ENCODE assay signal across 9 cellular contexts in the genomic region with DNA sequence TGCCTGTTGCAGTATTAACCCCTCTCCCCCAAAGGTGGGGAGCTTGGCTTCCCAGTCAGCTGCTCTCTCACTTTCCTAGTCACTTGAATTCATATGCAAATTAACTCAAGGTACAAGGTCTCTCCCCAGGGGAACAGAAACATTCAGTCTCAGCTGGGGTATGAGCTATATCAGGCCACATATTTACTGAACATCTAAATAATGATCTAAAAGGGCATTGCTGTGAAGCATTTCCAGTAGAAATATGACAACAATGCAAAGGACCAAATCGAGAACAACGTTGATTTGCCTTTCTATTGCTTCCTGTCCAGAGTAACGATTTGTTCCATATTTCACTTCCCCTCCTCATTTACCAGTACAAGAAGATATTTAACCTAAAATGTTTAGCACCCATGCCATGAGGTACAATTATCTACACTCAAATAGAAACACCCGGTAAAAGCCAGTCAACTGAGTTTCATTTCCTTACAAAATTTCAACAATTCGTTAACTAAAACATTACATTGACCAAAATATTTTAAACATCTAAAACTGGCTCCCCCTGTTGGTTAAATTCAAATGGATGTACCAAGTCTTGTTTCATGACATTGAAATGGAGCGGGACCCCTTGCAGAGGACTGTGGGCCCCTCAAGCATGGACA. TPM values are rescaled to one million over a fixed set of nuclear protein-coding genes. Genes with fewer than 3 reads are reported as not detected.
DNase-seq lines count a peak whose midpoint lies in the region; ATAC-seq and TF ChIP-seq lines count a peak whose summit lies in the region.
"Had no signal": no experiment of that assay in that cellular context is flagged by ENCODE, and none has a peak within 500 bp of the region (broad histone marks: within the 10 kb centered on the region; RNA-seq: fewer than 3 reads in every experiment).

No MANE protein-coding gene starts in this region.

- H3K27ac Mint-ChIP-seq in immature natural killer cell, result peak overlapping the region in 1 of 6 donors; percentile 58

- H3K4me3 ChIP-seq in BE2C (ENCODE audit: low read depth, low read length) (no peak overlapping the region), left lung (no peak overlapping the region)

- H3K27ac ChIP-seq in left lung, result no peak overlapping the region

- ATAC-seq in GM18873 (IDR thresholded peaks at IDR 0.05; ENCODE audit: low FRiP score, unreplicated experiment) (peak; percentile 94), HG03025 (IDR thresholded peaks at IDR 0.05; ENCODE audit: low FRiP score, unreplicated experiment) (peak; percentile 75), left lung (no peak)

- H3K4me1 ChIP-seq in BE2C, result no peaks in the 10 kb centered on the region
- H3K4me1 ChIP-seq in left lung, result peaks cover 0 to 11% of the 10 kb centered on the region in 2 donors

- H3K36me3 ChIP-seq in BE2C (no peaks in the 10 kb centered on the region), left lung (no peaks in the 10 kb centered on the region)

- TF ChIP-seq CTCF in BE2C (IDR thresholded peaks at IDR 0.05; ENCODE audit: low read depth, low read length), result peak; percentile 37
- TF ChIP-seq CTCF in left lung (IDR thresholded peaks at IDR 0.05), result peak in 1 of 2 donors; percentile 16

- H3K36me3 Mint-ChIP-seq in immature natural killer cell, result no peaks in the 10 kb centered on the region

- peaks cover 10 to 15% of the 10 kb centered on the region in 2 donors for H3K4me1 Mint-ChIP-seq in immature natural killer cell

- H3K4me3 Mint-ChIP-seq in immature natural killer cell, result peak overlapping the region in 4 of 5 donors; percentile 39 to 80 (median 68)

- DNase-seq in BE2C (no peak), immature natural killer cell (peak; percentile 19 to 26 (median 20)), left lung (no peak)
- DNase-seq in stimulated activated CD4-positive, alpha-beta T cell treated with anti-CD3 and anti-CD28 coated beads, Interleukin-15, amount 100 ng/mL, for 24 hours, result no peak
- DNase-seq in stimulated activated naive CD4-positive, alpha-beta T cell treated with Interleukin-2 at 50 U/mL for 16 hours (lab: John Stamatoyannopoulos, UW), result no peak

- TF ChIP-seq POLR2A in Raji (IDR thresholded peaks at IDR 0.05; ENCODE audit: insufficient read depth, low read depth, low read length), result peak; percentile 46; the same call in 1 of the 2 replicates

- H3K27me3 Mint-ChIP-seq in immature natural killer cell (ENCODE audit: low read depth in 3 of 3), result peaks cover 0 to 6% (median 3%) of the 10 kb centered on the region in 3 donors

- H3K27me3 ChIP-seq in BE2C, result no peaks in the 10 kb centered on the region
- H3K27me3 ChIP-seq in left lung, result no peaks in the 10 kb centered on the region

- H3K9me3 ChIP-seq in BE2C (no peaks in the 10 kb centered on the region), left lung (no peaks in the 10 kb centered on the region)

- intact Hi-C loops in left lung (cut with DNase I), result no loop called here

- peaks cover 0 to 5% (median 0%) of the 10 kb centered on the region in 6 donors for H3K9me3 Mint-ChIP-seq in immature natural killer cell

RNA-seq across cellular contexts. Expression of gene KLHL6, which starts 36.5 kb away (rescaled TPM):
- 0.57 TPM for polyA plus RNA-seq in BE2C (2012; ENCODE audit: insufficient read depth, insufficient read length, low read depth)
- 1 to 10 TPM; 2.2 to 6.1 (median 3.9) TPM for polyA plus RNA-seq in immature natural killer cell
- 10 to 100 TPM in 1 of 2 donors, 1 to 10 TPM in 1; 8.2 to 21.6 TPM for total RNA-seq in left lung
- total RNA-seq: HT1080 had no signal

RNA-seq across cellular contexts. Expression of gene KLHL24, which starts 43.4 kb away (rescaled TPM):
- polyA plus RNA-seq in BE2C (2012; ENCODE audit: insufficient read depth, insufficient read length, low read depth), result 17.8 TPM
- 10 to 100 TPM; 33.4 to 52.5 (median 49.8) TPM for polyA plus RNA-seq in immature natural killer cell
- 10 to 100 TPM; 59.2 to 80.9 TPM for total RNA-seq in left lung

Comparison
In these comparisons a context has a peak if more than half of its experiments do, and no peak if none do; other contexts are left out.
1. DNase-seq: peak in immature natural killer cell (3 of 3); none in BE2C (single experiment), stimulated activated CD4-positive, alpha-beta T cell treated with anti-CD3 and anti-CD28 coated beads, Interleukin-15, amount 100 ng/mL, for 24 hours (single experiment), stimulated activated naive CD4-positive, alpha-beta T cell treated with Interleukin-2 at 50 U/mL for 16 hours (single experiment) and left lung (0 of 2).